Comparison of ENCODE assay signal across 1 cellular context in genomic region chr5:178232124-178232919, GRCh38.
A peak's percentile ranks its signal among the peaks of the same experiment; 100 is the strongest.
TF ChIP-seq lines count a peak whose summit lies in the region.

TSS of gene PHYKPL (minus strand) at chr5:178232802. CDS start at chr5:178232550, 252 bp downstream.

TF ChIP-seq in HepG2, 621 proteins besides CTCF, POLR2A, EP300 and RAD21 (continued from another document and continues in another):
- TF ChIP-seq ZBTB7B (CRISPR knock-in tag; IDR thresholded peaks at IDR 0.05) (peak; percentile 74; the same call in 1 of the 2 replicates), KLF16 (CRISPR knock-in tag; IDR thresholded peaks at IDR 0.05) (peak in 1 of 2 experiments; percentile 60; a peak in 2 of 4 replicates), KAT8 (CRISPR knock-in tag; IDR thresholded peaks at IDR 0.05) (peak; percentile 74), PLSCR1 (CRISPR knock-in tag; IDR thresholded peaks at IDR 0.05; ENCODE audit: borderline replicate concordance) (no peak), PBX3 (CRISPR knock-in tag; IDR thresholded peaks at IDR 0.05; ENCODE audit: borderline replicate concordance) (no peak), ZNF430 (CRISPR knock-in tag; IDR thresholded peaks at IDR 0.05) (0 out of 2 replicates have a peak, but pooled peaks have one; percentile 44), ZNF879 (CRISPR knock-in tag; IDR thresholded peaks at IDR 0.05) (no peak), ZBTB40 (IDR thresholded peaks at IDR 0.05) (no peak), ZBTB40 (CRISPR knock-in tag; IDR thresholded peaks at IDR 0.05) (peak; percentile 73), ZNF230 (CRISPR knock-in tag; IDR thresholded peaks at IDR 0.05) (0 out of 2 replicates have a peak, but pooled peaks have one; percentile 47), TFDP2 (CRISPR knock-in tag; IDR thresholded peaks at IDR 0.05) (peak; percentile 29), ZNF329 (CRISPR knock-in tag; IDR thresholded peaks at IDR 0.05; ENCODE audit: low read depth) (0 out of 2 replicates have a peak, but pooled peaks have one; percentile 34), ZNF101 (CRISPR knock-in tag; IDR thresholded peaks at IDR 0.05; ENCODE audit: borderline replicate concordance, low read depth) (no peak), ZNF274 (CRISPR knock-in tag; IDR thresholded peaks at IDR 0.05) (peak; percentile 63; the same call in 1 of the 2 replicates), REL (CRISPR knock-in tag; conservative IDR thresholded peaks at IDR 0.05) (peak; percentile 77), ZNF382 (CRISPR knock-in tag; IDR thresholded peaks at IDR 0.05; ENCODE audit: borderline replicate concordance) (no peak), MXD4 (CRISPR knock-in tag; IDR thresholded peaks at IDR 0.05) (peak; percentile 19), HMGXB3 (CRISPR knock-in tag; IDR thresholded peaks at IDR 0.05; ENCODE audit: borderline replicate concordance) (0 out of 2 replicates have a peak, but pooled peaks have one; percentile 3), ZNF276 (CRISPR knock-in tag; IDR thresholded peaks at IDR 0.05; ENCODE audit: low read depth) (no peak), HES4 (CRISPR knock-in tag; IDR thresholded peaks at IDR 0.05; ENCODE audit: borderline replicate concordance) (peak; percentile 53; the same call in 1 of the 2 replicates)
- TF ChIP-seq, protein P1, sequence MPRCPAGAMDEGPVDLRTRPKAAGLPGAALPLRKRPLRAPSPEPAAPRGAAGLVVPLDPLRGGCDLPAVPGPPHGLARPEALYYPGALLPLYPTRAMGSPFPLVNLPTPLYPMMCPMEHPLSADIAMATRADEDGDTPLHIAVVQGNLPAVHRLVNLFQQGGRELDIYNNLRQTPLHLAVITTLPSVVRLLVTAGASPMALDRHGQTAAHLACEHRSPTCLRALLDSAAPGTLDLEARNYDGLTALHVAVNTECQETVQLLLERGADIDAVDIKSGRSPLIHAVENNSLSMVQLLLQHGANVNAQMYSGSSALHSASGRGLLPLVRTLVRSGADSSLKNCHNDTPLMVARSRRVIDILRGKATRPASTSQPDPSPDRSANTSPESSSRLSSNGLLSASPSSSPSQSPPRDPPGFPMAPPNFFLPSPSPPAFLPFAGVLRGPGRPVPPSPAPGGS (CRISPR knock-in tag; IDR thresholded peaks at IDR 0.05) = peak; percentile 33; the same call in 1 of the 2 replicates
- TF ChIP-seq, protein P2, sequence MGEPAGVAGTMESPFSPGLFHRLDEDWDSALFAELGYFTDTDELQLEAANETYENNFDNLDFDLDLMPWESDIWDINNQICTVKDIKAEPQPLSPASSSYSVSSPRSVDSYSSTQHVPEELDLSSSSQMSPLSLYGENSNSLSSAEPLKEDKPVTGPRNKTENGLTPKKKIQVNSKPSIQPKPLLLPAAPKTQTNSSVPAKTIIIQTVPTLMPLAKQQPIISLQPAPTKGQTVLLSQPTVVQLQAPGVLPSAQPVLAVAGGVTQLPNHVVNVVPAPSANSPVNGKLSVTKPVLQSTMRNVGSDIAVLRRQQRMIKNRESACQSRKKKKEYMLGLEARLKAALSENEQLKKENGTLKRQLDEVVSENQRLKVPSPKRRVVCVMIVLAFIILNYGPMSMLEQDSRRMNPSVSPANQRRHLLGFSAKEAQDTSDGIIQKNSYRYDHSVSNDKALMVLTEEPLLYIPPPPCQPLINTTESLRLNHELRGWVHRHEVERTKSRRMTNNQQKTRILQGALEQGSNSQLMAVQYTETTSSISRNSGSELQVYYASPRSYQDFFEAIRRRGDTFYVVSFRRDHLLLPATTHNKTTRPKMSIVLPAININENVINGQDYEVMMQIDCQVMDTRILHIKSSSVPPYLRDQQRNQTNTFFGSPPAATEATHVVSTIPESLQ (CRISPR knock-in tag; conservative IDR thresholded peaks at IDR 0.05) = no peak
- TF ChIP-seq, protein P3, sequence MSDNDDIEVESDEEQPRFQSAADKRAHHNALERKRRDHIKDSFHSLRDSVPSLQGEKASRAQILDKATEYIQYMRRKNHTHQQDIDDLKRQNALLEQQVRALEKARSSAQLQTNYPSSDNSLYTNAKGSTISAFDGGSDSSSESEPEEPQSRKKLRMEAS (IDR thresholded peaks at IDR 0.05) = peak; percentile 72
